In the genomic region with DNA sequence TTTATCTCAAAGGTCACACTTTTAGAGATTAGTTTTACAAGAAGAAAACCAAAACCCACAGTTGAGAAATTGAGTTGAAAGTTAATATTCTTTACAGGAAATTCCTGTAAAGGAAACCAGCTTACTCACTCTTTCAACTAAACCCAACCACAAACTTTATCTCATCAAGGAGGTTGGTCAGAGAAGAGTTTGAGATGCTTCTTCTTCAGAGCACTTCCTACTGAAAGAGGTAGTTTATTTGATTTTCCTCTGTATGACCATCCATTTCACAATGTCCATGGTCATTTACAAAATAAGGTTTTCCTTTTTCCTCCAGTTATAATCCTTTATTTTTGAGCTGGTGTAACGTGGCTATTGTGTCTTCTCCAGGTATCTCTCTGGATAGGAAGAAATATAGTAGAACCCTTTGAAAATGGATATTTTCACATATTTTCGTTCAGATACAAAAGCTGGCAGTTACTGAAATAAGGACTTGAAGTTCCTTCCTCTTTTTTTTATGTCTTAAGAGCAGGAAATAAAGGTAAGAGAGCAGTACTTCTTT, we compare ENCODE assay signal across 9 cellular contexts. TPM values are rescaled to one million over a fixed set of nuclear protein-coding genes. Genes with fewer than 3 reads are reported as not detected.
DNase-seq lines count a peak whose midpoint lies in the region; ATAC-seq, FAIRE-seq and TF ChIP-seq lines count a peak whose summit lies in the region.
"Had no signal": no experiment of that assay in that cellular context is flagged by ENCODE, and none has a peak within 500 bp of the region (broad histone marks: within the 10 kb centered on the region; RNA-seq: fewer than 3 reads in every experiment).

No MANE protein-coding gene starts in this region.

- no peak for TF ChIP-seq POLR2A in GM12878 (IDR thresholded peaks at IDR 0.05; ENCODE audit: low read depth, low read length)

- H3K4me3 Mint-ChIP-seq in mesothelial cell of epicardium, result no peak overlapping the region

- no peak for TF ChIP-seq CTCF in GM12878 (IDR thresholded peaks at IDR 0.05 in 2 of 3, conservative IDR thresholded peaks at IDR 0.05 in 1 of 3; ENCODE audit: control insufficient read depth in 2 of 3, extremely low read depth in 1 of 3, insufficient read depth in 1 of 3, low read depth in 3 of 3, low read length in 3 of 3)
- TF ChIP-seq CTCF in mesothelial cell of epicardium (IDR thresholded peaks at IDR 0.05; ENCODE audit: unreplicated experiment), result no peak

- H3K27ac ChIP-seq in GM12878 (ENCODE audit: control insufficient read depth, insufficient read depth), result 0 out of 2 replicates have a peak overlapping the region, but pooled peaks have one; percentile 1

- ATAC-seq in GM21390 (IDR thresholded peaks at IDR 0.05; ENCODE audit: unreplicated experiment) (peak; percentile 91), HG03571 (IDR thresholded peaks at IDR 0.05; ENCODE audit: unreplicated experiment) (peak; percentile 84), GM12878 (peak; percentile 84)

- no peaks in the 10 kb centered on the region for H3K36me3 Mint-ChIP-seq in mesothelial cell of epicardium

- H3K79me2 ChIP-seq in GM12878 (ENCODE audit: control insufficient read depth, insufficient read depth, low read length), result no peaks in the 10 kb centered on the region

- no peaks in the 10 kb centered on the region for H4K20me1 ChIP-seq in GM12878 (ENCODE audit: control insufficient read depth, insufficient read depth)

- TF ChIP-seq EP300 in GM12878 (IDR thresholded peaks at IDR 0.05; ENCODE audit: borderline replicate concordance in 1 of 2, control insufficient read depth in 1 of 2, low read depth in 2 of 2, low read length in 2 of 2), result no peak

- RAD21 ChIA-PET in GM12878 (lab: Charles Lee; ENCODE audit: unreplicated experiment), result interaction anchor here (0.9 kb wide), 1 partner anchor 24 kb away, joined by 3 read pairs; no protein-coding TSS in a partner anchor

- FAIRE-seq in GM12878 (lab: Jason Lieb, UNC), result peak; percentile 52

- intact Hi-C loops in GM12878 (cut with micrococcal nuclease; ENCODE audit: unreplicated experiment), result loop anchor here (2.0 kb wide), 1 partner anchor 16 kb away; no protein-coding TSS in a partner anchor

- SMC1A ChIA-PET in GM12878 (lab: Charles Lee; ENCODE audit: uncharacterized antibody, unreplicated experiment), result interaction anchor here (0.6 to 3.1 kb wide), 5 partner anchors 10 to 130 kb away, joined by 3 to 19 read pairs (median 4); no protein-coding TSS in a partner anchor

- H3K9me3 Mint-ChIP-seq in mesothelial cell of epicardium, result peaks cover 10% of the 10 kb centered on the region

- H3K9me3 ChIP-seq in GM12878 (replicated peaks; ENCODE audit: control insufficient read depth, insufficient read depth, low read length), result peaks cover 1% of the 10 kb centered on the region; the same call in 1 of the 3 replicates

- peaks cover 22% of the 10 kb centered on the region; the same call in 1 of the 2 replicates for H3K4me1 ChIP-seq in GM12878 (ENCODE audit: control insufficient read depth, insufficient read depth, low read length)

- H3K4me2 ChIP-seq in GM12878 (ENCODE audit: control insufficient read depth, insufficient read depth), result peak overlapping the region; percentile 29; the same call in 1 of the 2 replicates

- H3K4me3 ChIP-seq in GM12878, result no peak overlapping the region

- H3K27me3 Mint-ChIP-seq in mesothelial cell of epicardium (ENCODE audit: low read depth), result peaks cover 39% of the 10 kb centered on the region

- H3K27ac Mint-ChIP-seq in mesothelial cell of epicardium, result no peak overlapping the region

- no peaks in the 10 kb centered on the region for H3K27me3 ChIP-seq in GM12878 (replicated peaks in 1 of 2; ENCODE audit: control insufficient read depth in 2 of 2, insufficient read depth in 2 of 2, low read length in 1 of 2)

- CTCF ChIA-PET in GM12878 (lab: Yijun Ruan, JAX), result interaction anchor here (0.7 to 2.2 kb wide), 7 partner anchors 14 to 413 kb away, joined by 3 to 7 read pairs (median 3); a partner anchor contains a TSS

- in situ Hi-C loops in GM12878 (cut with MboI), result no loop called here

- no peaks in the 10 kb centered on the region for H3K4me1 Mint-ChIP-seq in mesothelial cell of epicardium

- 2% methylated on average over 2 of the region's 2 CpGs for WGBS in GM12878 (ENCODE audit: insufficient coverage, insufficient replicate concordance, low lambda C conversion rate, missing lambda C conversion rate)

- H3K36me3 ChIP-seq in GM12878 (ENCODE audit: control insufficient read depth in 2 of 2, insufficient read depth in 2 of 2, low read length in 1 of 2), result no peaks in the 10 kb centered on the region

- POLR2A ChIA-PET in GM12878 (lab: Charles Lee), result interaction anchor here (1.7 kb wide), 1 partner anchor 17 kb away, joined by 4 read pairs; no protein-coding TSS in a partner anchor

- no TSS peak for BruUV-seq in GM12878 (replicated peaks; lab: Mats Ljungman, UMichigan)

- TF ChIP-seq RAD21 in GM12878 (IDR thresholded peaks at IDR 0.05; ENCODE audit: insufficient read depth, low read depth, low read length), result no peak

- DNase-seq in Daoy (ENCODE audit: low read depth) (peak; percentile 13), GM12878 (ENCODE audit: low read depth, low spot score) (no peak), COLO668 (lab: John Stamatoyannopoulos, UW; ENCODE audit: unreplicated experiment) (no peak), mesothelial cell of epicardium (ENCODE audit: low spot score in 2 of 2, unreplicated experiment in 2 of 2) (no peak), cerebellar cortex (ENCODE audit: low spot score) (no peak), DMS79 (lab: John Stamatoyannopoulos, UW) (no peak)

- H3K9ac ChIP-seq in GM12878 (ENCODE audit: control insufficient read depth, insufficient read depth, low read length), result no peak overlapping the region

- H2AFZ ChIP-seq in GM12878 (ENCODE audit: control insufficient read depth, low read depth, low read length), result no peak overlapping the region

TF ChIP-seq in GM12878, 131 proteins besides CTCF, POLR2A, EP300 and RAD21:
- TF ChIP-seq, protein P1, sequence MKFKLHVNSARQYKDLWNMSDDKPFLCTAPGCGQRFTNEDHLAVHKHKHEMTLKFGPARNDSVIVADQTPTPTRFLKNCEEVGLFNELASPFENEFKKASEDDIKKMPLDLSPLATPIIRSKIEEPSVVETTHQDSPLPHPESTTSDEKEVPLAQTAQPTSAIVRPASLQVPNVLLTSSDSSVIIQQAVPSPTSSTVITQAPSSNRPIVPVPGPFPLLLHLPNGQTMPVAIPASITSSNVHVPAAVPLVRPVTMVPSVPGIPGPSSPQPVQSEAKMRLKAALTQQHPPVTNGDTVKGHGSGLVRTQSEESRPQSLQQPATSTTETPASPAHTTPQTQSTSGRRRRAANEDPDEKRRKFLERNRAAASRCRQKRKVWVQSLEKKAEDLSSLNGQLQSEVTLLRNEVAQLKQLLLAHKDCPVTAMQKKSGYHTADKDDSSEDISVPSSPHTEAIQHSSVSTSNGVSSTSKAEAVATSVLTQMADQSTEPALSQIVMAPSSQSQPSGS (IDR thresholded peaks at IDR 0.05; ENCODE audit: low read length), result 0 out of 2 replicates have a peak, but pooled peaks have one; percentile 34
- peak; percentile 86 for TF ChIP-seq RUNX3 (IDR thresholded peaks at IDR 0.05; ENCODE audit: low read length)
- no peak for TF ChIP-seq RELA (IDR thresholded peaks at IDR 0.05; ENCODE audit: borderline replicate concordance, partially characterized antibody)
- peak; percentile 78 for TF ChIP-seq NFIC (IDR thresholded peaks at IDR 0.05; ENCODE audit: low read depth, low read length)

RNA-seq across cellular contexts. Expression of a gene that starts 4.5 kb away (rescaled TPM):
- 0.12 TPM in 1 of 2 replicates, not detected in the other for total RNA-seq in Daoy (2014; rRNA removed; shearing (Covaris generic))
- 5.9 and 6.6 TPM in 2 replicates for total RNA-seq in GM12878 (2013; cell fraction: nucleolus; rRNA removed)
- total RNA-seq in GM12878 (2014; rRNA removed) (0.65 and 0.85 TPM in 2 replicates), GM12878 (2014; rRNA removed; fragmentation: Illumina TruSeq; extraction: Trizol) (1.0 and 1.3 TPM in 2 replicates), GM12878 (2021) (0.54 and 1.4 TPM in 2 replicates), mesothelial cell of epicardium (not detected in 3 replicates)
- 1.2 TPM for polyA plus RNA-seq in GM12878 (2011; ENCODE audit: low read depth)
- polyA plus RNA-seq in GM12878 (2011; rRNA removed) (1.6 and 3.4 TPM in 2 replicates), GM12878 (2014; fragmentation: Illumina TruSeq; extraction: Trizol) (0.75 and 1.4 TPM in 2 replicates), GM12878 (2014; fragmentation: Nextera tagmentation; extraction: Ambion mirVana) (under 1 TPM; 0.37 to 0.53 TPM), GM12878 (2014; rRNA removed) (0.64 and 0.86 TPM in 2 replicates), GM12878 (2016; fragmentation: Nextera tagmentation; extraction: Ambion mirVana) (1 to 10 TPM in 1 of 2 experiments, not detected in 1; 1.1 TPM)
- polyA plus RNA-seq in GM12878 (2011; cell fraction: cytosol; rRNA removed), result 0.60 and 0.72 TPM in 2 replicates
- polyA plus RNA-seq in GM12878 (2011; cell fraction: nucleus; rRNA removed), result 5.1 and 9.1 TPM in 2 replicates
- 1.3 and 4.6 TPM in 2 replicates for polyA plus RNA-seq in GM12878 (2012)
- 1.4 and 2.6 TPM in 2 replicates for polyA minus RNA-seq in GM12878 (2011; rRNA and poly(A)+ RNA removed)
- not detected in 2 replicates for polyA minus RNA-seq in GM12878 (2011; cell fraction: cytosol; rRNA and poly(A)+ RNA removed)
- polyA minus RNA-seq in GM12878 (2011; cell fraction: nucleus; rRNA and poly(A)+ RNA removed), result 4.1 and 4.4 TPM in 2 replicates
- total RNA-seq: glomerular endothelial cell had no signal

RNA-seq across cellular contexts. Expression of a gene that starts 54.5 kb away (rescaled TPM):
- total RNA-seq in Daoy (2014; rRNA removed; shearing (Covaris generic)), result not detected in 2 replicates
- total RNA-seq in GM12878 (2013; cell fraction: nucleolus; rRNA removed), result not detected in 2 replicates
- total RNA-seq in GM12878 (2014; rRNA removed) (not detected in 2 replicates), GM12878 (2014; rRNA removed; fragmentation: Illumina TruSeq; extraction: Trizol) (not detected in 2 replicates), GM12878 (2021) (0.05 and 0.10 TPM in 2 replicates), mesothelial cell of epicardium (0.07 to 0.11 TPM (median 0.11 TPM) in 3 replicates)
- not detected for polyA plus RNA-seq in GM12878 (2011; ENCODE audit: low read depth)
- polyA plus RNA-seq in GM12878 (2011; rRNA removed) (not detected in 2 replicates), GM12878 (2014; fragmentation: Illumina TruSeq; extraction: Trizol) (not detected in 2 replicates), GM12878 (2014; fragmentation: Nextera tagmentation; extraction: Ambion mirVana) (not detected), GM12878 (2014; rRNA removed) (not detected in 2 replicates), GM12878 (2016; fragmentation: Nextera tagmentation; extraction: Ambion mirVana) (not detected)
- not detected in 2 replicates for polyA plus RNA-seq in GM12878 (2011; cell fraction: cytosol; rRNA removed)
- polyA plus RNA-seq in GM12878 (2011; cell fraction: nucleus; rRNA removed), result not detected in 2 replicates
- polyA plus RNA-seq in GM12878 (2012), result not detected in 2 replicates
- not detected in 2 replicates for polyA minus RNA-seq in GM12878 (2011; rRNA and poly(A)+ RNA removed)
- not detected in 2 replicates for polyA minus RNA-seq in GM12878 (2011; cell fraction: cytosol; rRNA and poly(A)+ RNA removed)
- 0.12 and 0.29 TPM in 2 replicates for polyA minus RNA-seq in GM12878 (2011; cell fraction: nucleus; rRNA and poly(A)+ RNA removed)
- total RNA-seq: glomerular endothelial cell had no signal
